8 cellular contexts compared by ENCODE assay signal in the genomic region with DNA sequence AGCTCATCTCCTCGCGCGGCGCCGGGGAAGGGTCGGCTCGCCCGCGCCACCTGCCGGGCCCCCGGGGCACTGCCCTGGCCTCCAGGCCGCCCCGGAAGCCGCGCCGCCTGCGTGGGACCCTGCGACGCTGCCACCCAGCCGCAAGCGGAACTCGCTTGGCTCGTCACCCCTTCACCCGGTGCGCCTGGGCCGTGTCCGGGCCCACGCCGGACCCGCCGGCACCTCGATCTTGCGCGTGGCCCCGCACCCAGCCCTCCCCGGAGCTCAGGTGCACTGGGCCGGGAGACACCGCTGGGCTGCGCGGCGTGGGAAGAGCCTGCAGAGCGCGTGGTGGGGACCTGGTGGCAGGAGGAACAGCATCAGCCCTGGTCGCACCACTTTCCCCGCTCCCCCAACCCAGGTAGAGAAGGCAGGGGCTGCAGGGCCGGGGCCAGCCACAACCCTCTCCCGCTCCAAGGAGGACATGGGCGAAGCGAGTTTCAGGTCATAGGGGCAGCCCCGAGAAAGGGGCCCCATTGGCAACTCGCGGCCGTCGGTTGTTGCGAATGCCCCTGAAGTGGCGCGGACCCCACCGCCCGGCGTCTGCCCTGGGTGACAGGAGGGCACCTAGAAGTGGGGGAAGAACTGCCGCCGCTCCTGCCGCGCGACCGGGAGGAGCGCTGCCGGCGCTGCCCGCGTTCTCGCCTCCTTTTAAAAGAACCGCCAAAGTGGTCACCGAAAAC. TPM values are rescaled to one million over a fixed set of nuclear protein-coding genes. Genes with fewer than 3 reads are reported as not detected.
DNase-seq lines count a peak whose midpoint lies in the region; ATAC-seq and TF ChIP-seq lines count a peak whose summit lies in the region.

No MANE protein-coding gene starts in this region.

- ATAC-seq in GM21619 (IDR thresholded peaks at IDR 0.05; ENCODE audit: unreplicated experiment) (peak; percentile 64), SK-N-SH treated with all-trans-retinoic acid at 6 μM for 48 hours (peak; percentile 52), left cardiac atrium (peak; percentile 81 to 87)

- H3K4me3 Mint-ChIP-seq in activated naive CD8-positive, alpha-beta T cell treated with anti-CD3 and anti-CD28 coated beads for 36 hours: peak overlapping the region; percentile 90
- H3K4me3 Mint-ChIP-seq in progenitor cell of endocrine pancreas (ENCODE audit: low read depth): peak overlapping the region; percentile 75

- peak; percentile 73 for TF ChIP-seq CTCF in progenitor cell of endocrine pancreas (IDR thresholded peaks at IDR 0.05; ENCODE audit: unreplicated experiment)

- intact Hi-C loops in left cardiac atrium (cut with DNase I): no loop called here

- H3K4me1 Mint-ChIP-seq in activated naive CD8-positive, alpha-beta T cell treated with anti-CD3 and anti-CD28 coated beads for 36 hours: peaks cover 37% of the 10 kb centered on the region
- H3K4me1 Mint-ChIP-seq in progenitor cell of endocrine pancreas (ENCODE audit: low read depth): peaks cover 14% of the 10 kb centered on the region

- DNase-seq in ELF-1 (ENCODE audit: low read depth, low spot score) (peak; percentile 67), KG1 (lab: John Stamatoyannopoulos, UW) (peak; percentile 65), left cardiac atrium (peak; percentile 84), progenitor cell of endocrine pancreas (ENCODE audit: low spot score, unreplicated experiment) (peak; percentile 82), ureter (ENCODE audit: low spot score) (peak; percentile 76)
- peak; percentile 95 for DNase-seq in activated naive CD8-positive, alpha-beta T cell treated with anti-CD3 and anti-CD28 coated beads for 36 hours

- H3K9me3 Mint-ChIP-seq in activated naive CD8-positive, alpha-beta T cell treated with anti-CD3 and anti-CD28 coated beads for 36 hours: no peaks in the 10 kb centered on the region
- no peaks in the 10 kb centered on the region for H3K9me3 Mint-ChIP-seq in progenitor cell of endocrine pancreas (ENCODE audit: low read depth)

- no peaks in the 10 kb centered on the region for H3K27me3 Mint-ChIP-seq in activated naive CD8-positive, alpha-beta T cell treated with anti-CD3 and anti-CD28 coated beads for 36 hours
- H3K27me3 Mint-ChIP-seq in progenitor cell of endocrine pancreas: no peaks in the 10 kb centered on the region

- peaks cover 29% of the 10 kb centered on the region for H3K36me3 Mint-ChIP-seq in activated naive CD8-positive, alpha-beta T cell treated with anti-CD3 and anti-CD28 coated beads for 36 hours
- H3K36me3 Mint-ChIP-seq in progenitor cell of endocrine pancreas (ENCODE audit: insufficient read depth): peaks cover 2% of the 10 kb centered on the region

- peak overlapping the region; percentile 89 for H3K27ac Mint-ChIP-seq in activated naive CD8-positive, alpha-beta T cell treated with anti-CD3 and anti-CD28 coated beads for 36 hours
- H3K27ac Mint-ChIP-seq in progenitor cell of endocrine pancreas: peak overlapping the region; percentile 56

TF ChIP-seq in SK-N-SH treated with all-trans-retinoic acid at 6 μM for 48 hours, 23 proteins besides CTCF, POLR2A, EP300 and RAD21:
- TF ChIP-seq CSDC2 (CRISPR knock-in tag; IDR thresholded peaks at IDR 0.05): 0 out of 2 replicates have a peak, but pooled peaks have one; percentile 5
- no peak for TF ChIP-seq ZNF70 (CRISPR knock-in tag; IDR thresholded peaks at IDR 0.05)

RNA-seq across cellular contexts. Expression of a gene that starts 0.4 kb away (rescaled TPM):
- 10 to 100 TPM; 35.3 to 38.1 TPM for total RNA-seq in activated naive CD8-positive, alpha-beta T cell treated with anti-CD3 and anti-CD28 coated beads for 36 hours
- total RNA-seq in left cardiac atrium (10 to 100 TPM; 13.8 to 17.7 TPM), progenitor cell of endocrine pancreas (14.8 and 16.3 TPM in 2 replicates), ureter (19.9 TPM)

RNA-seq across cellular contexts. Expression of a gene that starts 9.7 kb away (rescaled TPM):
- 10 to 100 TPM; 93.5 to 96.9 TPM for total RNA-seq in activated naive CD8-positive, alpha-beta T cell treated with anti-CD3 and anti-CD28 coated beads for 36 hours
- 100 to 1,000 TPM in 1 of 2 donors, 10 to 100 TPM in 1; 85.4 to 103 TPM for total RNA-seq in left cardiac atrium
- 55.2 and 59.2 TPM in 2 replicates for total RNA-seq in progenitor cell of endocrine pancreas
- 57.0 TPM for total RNA-seq in ureter

RNA-seq across cellular contexts. Expression of a gene that starts 10.0 kb away (rescaled TPM):
- 10 to 100 TPM; 63.7 to 72.0 TPM for total RNA-seq in activated naive CD8-positive, alpha-beta T cell treated with anti-CD3 and anti-CD28 coated beads for 36 hours
- 10 to 100 TPM; 23.0 to 24.5 TPM for total RNA-seq in left cardiac atrium
- total RNA-seq in progenitor cell of endocrine pancreas: 66.8 and 68.1 TPM in 2 replicates
- total RNA-seq in ureter: 61.4 TPM

RNA-seq across cellular contexts. Expression of a gene that starts 17.8 kb away (rescaled TPM):
- total RNA-seq in activated naive CD8-positive, alpha-beta T cell treated with anti-CD3 and anti-CD28 coated beads for 36 hours: 100 to 1,000 TPM; 103 to 107 TPM
- total RNA-seq in left cardiac atrium: 10 to 100 TPM; 15.2 to 21.0 TPM
- total RNA-seq in progenitor cell of endocrine pancreas: 14.1 and 18.4 TPM in 2 replicates
- 8.8 TPM for total RNA-seq in ureter

Comparison
In these comparisons a context has a peak if more than half of its experiments do, and no peak if none do; other contexts are left out.
1. Peak in every context shown above with its lines: DNase-seq and ATAC-seq.